Comparison of ENCODE assay signal across 15 cellular contexts in the genomic region with DNA sequence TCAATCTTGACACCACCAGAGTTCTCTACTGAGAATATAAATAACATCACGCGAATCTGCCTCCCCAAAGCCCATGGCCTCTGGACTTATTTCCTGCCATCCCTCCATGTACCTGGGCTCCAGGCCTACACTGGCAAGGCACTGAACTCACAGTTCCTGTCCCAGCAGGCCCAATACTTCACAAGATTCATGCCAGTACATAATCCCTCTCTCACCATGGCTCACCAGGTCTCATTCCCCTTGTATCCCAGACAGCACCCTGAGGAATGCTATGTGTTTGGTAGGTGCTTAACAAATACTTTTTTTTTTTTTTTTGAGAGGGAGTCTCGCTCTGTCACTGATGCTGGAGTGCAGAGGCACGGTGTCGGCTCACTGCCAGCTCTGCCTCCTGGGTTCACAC.
"Had no signal": no experiment of that assay in that cellular context is flagged by ENCODE, and none has a peak within 500 bp of the region (broad histone marks: within the 10 kb centered on the region; RNA-seq: fewer than 3 reads in every experiment).

No MANE protein-coding gene starts in this region.

- ATAC-seq: left cardiac atrium; mucosa of descending colon; naive thymus-derived CD8-positive, alpha-beta T cell had no signal

- H3K4me1 ChIP-seq: colonic mucosa had no signal

- H3K36me3 ChIP-seq: cardiac muscle cell, colonic mucosa, upper lobe of left lung had no signal

- DNase-seq: activated CD4-positive, alpha-beta T cell treated with anti-CD3 and anti-CD28 coated beads, Interleukin-2, amount 50 U/mL, for 4 hours; activated CD4-positive, CD25-positive, alpha-beta regulatory T cell treated with anti-CD3 and anti-CD28 coated beads, Interleukin-2, amount 50 U/mL, for 72 hours; activated effector memory CD4-positive, alpha-beta T cell treated with Interleukin-2 at 50 U/mL for 16 hours; activated T-cell treated with anti-CD3 and anti-CD28 coated beads, Interleukin-2, amount 50 U/mL, for 24 hours; aorta; colonic mucosa; immature natural killer cell; left cardiac atrium; mucosa of descending colon; naive thymus-derived CD8-positive, alpha-beta T cell; occipital lobe; stimulated activated CD4-positive, alpha-beta T cell treated with anti-CD3 and anti-CD28 coated beads, Interleukin-12 subunit alpha, Interleukin-12 subunit beta, amount 100 ng/mL, for 4 hours; stimulated activated naive CD4-positive, alpha-beta T cell; upper lobe of left lung had no signal

- H3K4me3 ChIP-seq: mucosa of descending colon had no signal

- H3K27me3 ChIP-seq: cardiac muscle cell, colonic mucosa, upper lobe of left lung had no signal

- H3K27ac ChIP-seq: cardiac muscle cell, colonic mucosa had no signal

- H3K9me3 ChIP-seq: colonic mucosa, mucosa of descending colon, upper lobe of left lung had no signal
